In genomic region chr1:184972281-184973055, GRCh38 we compare ENCODE assay signal across 8 cellular contexts. TPM values are rescaled to one million over a fixed set of nuclear protein-coding genes. Genes with fewer than 3 reads are reported as not detected.
DNase-seq lines count a peak whose midpoint lies in the region; ATAC-seq and TF ChIP-seq lines count a peak whose summit lies in the region.

No MANE protein-coding gene starts in this region.

- in situ Hi-C loops in Panc1 (cut with HindIII; ENCODE audit: low pct_unique_long_range_greater_than_20kb, low sequenced_read_pairs) = no loop called here

- H3K9me3 ChIP-seq in Panc1 (ENCODE audit: control insufficient read depth, insufficient read depth, low read depth, low read length) = no peaks in the 10 kb centered on the region
- no peaks in the 10 kb centered on the region for H3K9me3 ChIP-seq in psoas muscle

- CTCF ChIA-PET in Panc1 (lab: Charles Lee) = interaction anchor here (0.6 kb wide), 1 partner anchor 680 kb away, joined by 3 read pairs; no protein-coding TSS in a partner anchor

- DNase-seq in EH (ENCODE audit: low read depth) (peak; percentile 70), Panc1 (ENCODE audit: low read depth, low spot score) (no peak), epithelial cell of esophagus (ENCODE audit: low read depth) (peak; percentile 60), psoas muscle (no peak), NCI-H1417 treated with DMSO at 0.1 percent for 48 hours (lab: John Stamatoyannopoulos, UW) (no peak), putamen (ENCODE audit: low spot score) (no peak)
- no peak for DNase-seq in stimulated activated CD4-positive, alpha-beta T cell treated with anti-CD3 and anti-CD28 coated beads, Interleukin-2, amount 100 ng/mL, for 48 hours
- no peak for DNase-seq in activated effector memory CD4-positive, alpha-beta T cell treated with anti-CD3 and anti-CD28 coated beads, Interleukin-2, amount 50 U/mL, for 16 hours

- H3K4me1 ChIP-seq in Panc1 (ENCODE audit: control insufficient read depth, insufficient read depth, low read length) = no peaks in the 10 kb centered on the region
- H3K4me1 ChIP-seq in psoas muscle = peaks cover 20% of the 10 kb centered on the region

- POLR2A ChIA-PET in Panc1 (lab: Charles Lee) = no interaction called here

- no peak for TF ChIP-seq CTCF in Panc1 (IDR thresholded peaks at IDR 0.05)
- no peak for TF ChIP-seq CTCF in epithelial cell of esophagus (IDR thresholded peaks at IDR 0.05; ENCODE audit: insufficient read depth, low read depth, low read length, missing control alignments)
- no peak for TF ChIP-seq CTCF in psoas muscle (IDR thresholded peaks at IDR 0.05)

- no peak overlapping the region for H3K27ac ChIP-seq in Panc1 (ENCODE audit: low read length)
- H3K27ac ChIP-seq in psoas muscle = peak overlapping the region; percentile 89

- 30 to 44% (median 33%) methylated on average over 4 of the region's 4 CpGs for WGBS in psoas muscle, 3 donors

- peaks cover 28% of the 10 kb centered on the region for H3K27me3 ChIP-seq in Panc1 (ENCODE audit: control insufficient read depth, insufficient read depth, low read length)
- no peaks in the 10 kb centered on the region for H3K27me3 ChIP-seq in psoas muscle (ENCODE audit: insufficient read depth in 3 of 3, low read length in 2 of 3)

- BruUV-seq in Panc1 (replicated peaks; lab: Mats Ljungman, UMichigan) = TSS peak; percentile 71

- no peaks in the 10 kb centered on the region for H3K36me3 ChIP-seq in Panc1 (ENCODE audit: control insufficient read depth, insufficient read depth, low read length)
- H3K36me3 ChIP-seq in psoas muscle (ENCODE audit: insufficient read depth in 1 of 2, low read depth in 1 of 2) = no peaks in the 10 kb centered on the region

- intact Hi-C loops in Panc1 (cut with micrococcal nuclease; ENCODE audit: unreplicated experiment) = no loop called here
- intact Hi-C loops in psoas muscle (cut with DNase I) = loop anchor here in 1 of 2 donors (5.0 kb wide), 1 partner anchor 80 kb away; no protein-coding TSS in a partner anchor

- ATAC-seq in Panc1 (no peak), psoas muscle (peak in 2 of 4 donors; percentile 26 to 51)

- H3K4me3 ChIP-seq in Panc1 (ENCODE audit: low read depth in 2 of 2, low read length in 2 of 2) (peak overlapping the region in 1 of 2 experiments; percentile 56; a peak in 2 of 4 replicates), epithelial cell of esophagus (ENCODE audit: low read length) (peak overlapping the region; percentile 66), psoas muscle (peak overlapping the region; percentile 80)

RNA-seq across cellular contexts. Expression of gene NIBAN1, which starts 1.8 kb away (rescaled TPM):
- 6.7 TPM for total RNA-seq in Panc1 (2021; ENCODE audit: unreplicated experiment)
- 1.3 TPM for polyA plus RNA-seq in Panc1 (2012; ENCODE audit: insufficient read length)
- total RNA-seq in psoas muscle = 100 to 1,000 TPM in 2 of 4 donors, 10 to 100 TPM in 2; 50.6 to 112 (median 98.0) TPM
- polyA plus RNA-seq in psoas muscle = 10 to 100 TPM in 2 of 3 donors, 1 to 10 TPM in 1; 9.0 to 25.0 (median 10.7) TPM

Comparison
In these comparisons a context has a peak if more than half of its experiments do, and no peak if none do; other contexts are left out.
1. DNase-seq: peak in EH (single experiment) and epithelial cell of esophagus (single experiment); none in Panc1 (single experiment), psoas muscle (0 of 2), stimulated activated CD4-positive, alpha-beta T cell treated with anti-CD3 and anti-CD28 coated beads, Interleukin-2, amount 100 ng/mL, for 48 hours (0 of 2), activated effector memory CD4-positive, alpha-beta T cell treated with anti-CD3 and anti-CD28 coated beads, Interleukin-2, amount 50 U/mL, for 16 hours (single experiment), NCI-H1417 treated with DMSO at 0.1 percent for 48 hours (single experiment) and putamen (single experiment).